8 cellular contexts compared by ENCODE assay signal in genomic region chr22:45239378-45240136, GRCh38. TPM values are rescaled to one million over a fixed set of nuclear protein-coding genes. Genes with fewer than 3 reads are reported as not detected.
A peak's percentile ranks its signal among the peaks of the same experiment; 100 is the strongest.
DNase-seq lines count a peak whose midpoint lies in the region; ATAC-seq and TF ChIP-seq lines count a peak whose summit lies in the region.

No MANE protein-coding gene starts in this region.

- no peak overlapping the region for H3K27ac ChIP-seq in ACC112 (ENCODE audit: low read depth, low read length)
- peak overlapping the region in 1 of 3 donors; percentile 43 for H3K27ac ChIP-seq in right lobe of liver
- no peak overlapping the region for H3K27ac ChIP-seq in urinary bladder (ENCODE audit: low read depth)

- H3K4me3 ChIP-seq in ACC112 (ENCODE audit: low read depth, low read length) (peak overlapping the region; percentile 85), astrocyte of the spinal cord (ENCODE audit: low read depth, low read length) (peak overlapping the region; percentile 59), right lobe of liver (peak overlapping the region; percentile 56 to 66 (median 64)), urinary bladder (ENCODE audit: low read depth, low read length) (peak overlapping the region; percentile 81)

- TF ChIP-seq CTCF in astrocyte of the spinal cord (IDR thresholded peaks at IDR 0.05; ENCODE audit: low read depth, low read length) (no peak), right lobe of liver (IDR thresholded peaks at IDR 0.05) (no peak)

- intact Hi-C loops in right lobe of liver (cut with DNase I) = no loop called here

- H3K4me3 Mint-ChIP-seq in IgD-negative memory B cell = peak overlapping the region; percentile 87 to 98 (median 94)

- no peak for TF ChIP-seq POLR2A in right lobe of liver (IDR thresholded peaks at IDR 0.05)

- no peaks in the 10 kb centered on the region for H3K27me3 Mint-ChIP-seq in IgD-negative memory B cell

- DNase-seq in astrocyte of the spinal cord (ENCODE audit: low read depth, low spot score) (no peak), right lobe of liver (no peak), hypothalamus (lab: John Stamatoyannopoulos, UW) (no peak), occipital lobe (lab: John Stamatoyannopoulos, UW) (no peak)

- H3K36me3 ChIP-seq in ACC112 (ENCODE audit: insufficient read depth, low read length) (no peaks in the 10 kb centered on the region), right lobe of liver (no peaks in the 10 kb centered on the region), urinary bladder (ENCODE audit: insufficient read depth) (no peaks in the 10 kb centered on the region)

- H3K9me3 Mint-ChIP-seq in IgD-negative memory B cell = no peaks in the 10 kb centered on the region

- in situ Hi-C loops in astrocyte of the spinal cord (cut with HindIII; ENCODE audit: low sequenced_read_pairs) = no loop called here

- peaks cover 6% of the 10 kb centered on the region for H3K4me1 ChIP-seq in ACC112 (ENCODE audit: control insufficient read depth, insufficient read depth, low read length, unreplicated experiment)
- H3K4me1 ChIP-seq in right lobe of liver = peaks cover 0 to 32% (median 7%) of the 10 kb centered on the region in 4 donors
- H3K4me1 ChIP-seq in urinary bladder (ENCODE audit: insufficient read depth) = no peaks in the 10 kb centered on the region

- WGBS in right lobe of liver (ENCODE audit: insufficient coverage, low coverage, low lambda C conversion rate, missing lambda C conversion rate) = 56% methylated on average over 5 of the region's 12 CpGs
- 39% methylated on average over 12 of the region's 12 CpGs for whole genome bisulfite sequencing in urinary bladder

- peak overlapping the region in 1 of 3 donors; percentile 40 for H3K27ac Mint-ChIP-seq in IgD-negative memory B cell

- no peaks in the 10 kb centered on the region for H3K79me2 ChIP-seq in ACC112 (ENCODE audit: control insufficient read depth, insufficient read depth, low read length, unreplicated experiment)

- no peaks in the 10 kb centered on the region for H3K9me3 ChIP-seq in right lobe of liver

- H3K4me1 Mint-ChIP-seq in IgD-negative memory B cell = peaks cover 21 to 48% (median 41%) of the 10 kb centered on the region in 3 donors

- peak overlapping the region; percentile 50 for H2AFZ ChIP-seq in ACC112 (ENCODE audit: low read length, unreplicated experiment)

- peaks cover 2% of the 10 kb centered on the region for H3K36me3 Mint-ChIP-seq in IgD-negative memory B cell

- H3K27me3 ChIP-seq in ACC112 (ENCODE audit: insufficient read depth, low read length) (no peaks in the 10 kb centered on the region), right lobe of liver (no peaks in the 10 kb centered on the region)

- ATAC-seq in right lobe of liver (no peak), HG03565 (IDR thresholded peaks at IDR 0.05; ENCODE audit: unreplicated experiment) (no peak)

RNA-seq across cellular contexts. Expression of gene KIAA0930, which starts 1.1 kb away (rescaled TPM):
- 3.3 TPM for polyA plus RNA-seq in IgD-negative memory B cell
- total RNA-seq in right lobe of liver = 10 to 100 TPM; 24.5 to 57.9 (median 40.8) TPM
- total RNA-seq in urinary bladder = 22.9 TPM
- polyA plus RNA-seq in urinary bladder = 58.7 TPM
- total RNA-seq in occipital lobe = 61.0 TPM

RNA-seq across cellular contexts. Expression of gene UPK3A, which starts 45.2 kb away (rescaled TPM):
- polyA plus RNA-seq in IgD-negative memory B cell = 1.5 TPM
- total RNA-seq in right lobe of liver = not detected
- 88.9 TPM for total RNA-seq in urinary bladder
- 15.4 TPM for polyA plus RNA-seq in urinary bladder
- not detected for total RNA-seq in occipital lobe

Comparison
In these comparisons a context has a peak if more than half of its experiments do, and no peak if none do; other contexts are left out.
1. RNA of gene UPK3A, which starts 45.2 kb away (total RNA-seq): 88.9 TPM in urinary bladder (single experiment); not detected in right lobe of liver and not detected in occipital lobe (single experiment); every median in the first group is over 10 times any median in the second.
2. Peak in every context shown above with its lines, with median percentiles within 50 percentile points of each other: H3K4me3 ChIP-seq.